In the genomic region with DNA sequence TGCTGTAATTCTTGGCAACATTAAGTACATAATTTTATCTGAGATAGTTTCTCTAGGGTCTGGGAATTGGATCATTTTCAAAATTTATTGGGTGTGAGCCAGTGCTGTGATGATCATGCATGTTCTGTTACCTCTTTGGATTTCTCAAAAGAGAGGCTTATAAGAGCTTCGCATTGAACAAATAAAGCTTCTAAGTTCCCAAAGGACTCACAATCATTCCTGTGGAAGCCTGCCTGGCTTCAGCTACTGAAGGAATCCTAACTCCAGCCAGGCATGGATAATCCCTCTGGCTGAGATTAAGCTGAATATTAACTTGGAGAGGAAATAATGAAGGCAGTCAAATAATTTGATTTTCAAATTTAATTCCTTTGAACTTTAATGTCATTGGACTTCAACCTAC, we compare ENCODE assay signal across 1 cellular context.
TF ChIP-seq lines count a peak whose summit lies in the region.

No MANE protein-coding gene starts in this region.

TF ChIP-seq in SK-N-SH treated with all-trans-retinoic acid at 6 μM for 48 hours, 23 proteins besides CTCF, POLR2A, EP300 and RAD21 (continued from another document):
- TF ChIP-seq TSHZ2 (CRISPR knock-in tag; IDR thresholded peaks at IDR 0.05) (no peak), ZC3H10 (CRISPR knock-in tag; IDR thresholded peaks at IDR 0.05) (no peak), POU6F1 (CRISPR knock-in tag; IDR thresholded peaks at IDR 0.05; ENCODE audit: borderline replicate concordance, low read depth) (no peak), ARNTL (CRISPR knock-in tag; IDR thresholded peaks at IDR 0.05; ENCODE audit: borderline replicate concordance, low read depth) (no peak)
